9 cellular contexts compared by ENCODE assay signal in the genomic region with DNA sequence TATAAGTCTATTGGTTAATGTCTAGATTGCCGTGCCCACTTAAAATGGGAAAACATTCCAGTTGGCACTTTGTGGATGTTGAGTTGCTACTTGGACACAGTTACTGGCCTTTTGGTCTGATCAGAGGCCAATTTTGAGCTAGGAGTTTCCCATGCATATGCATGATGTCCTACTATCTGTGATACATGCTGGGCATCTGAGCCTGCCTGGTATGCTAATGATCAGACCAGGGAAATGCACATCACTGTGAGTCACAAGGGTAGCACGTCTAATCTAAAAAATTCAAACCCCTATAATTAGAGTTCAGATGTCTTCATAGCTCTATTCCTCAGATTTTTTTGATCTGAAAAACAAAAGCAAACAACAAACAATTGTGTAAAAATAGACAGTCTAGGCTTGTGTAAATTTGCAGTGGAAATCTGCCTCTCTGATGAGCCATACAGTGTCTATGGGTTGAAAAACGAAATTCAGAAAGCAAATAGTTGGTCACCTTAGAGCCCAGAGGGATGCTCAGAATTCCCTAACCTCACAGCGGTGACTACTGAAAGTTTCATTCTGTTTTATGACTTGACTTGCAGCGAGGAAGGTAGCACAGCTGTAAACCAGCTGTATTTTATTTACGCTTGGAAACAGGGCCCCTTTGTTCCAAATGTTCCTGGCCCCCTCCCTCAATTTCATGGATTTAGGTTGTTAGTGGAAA. TPM values are rescaled to one million over a fixed set of nuclear protein-coding genes. Genes with fewer than 3 reads are reported as not detected.
DNase-seq lines count a peak whose midpoint lies in the region; ATAC-seq and TF ChIP-seq lines count a peak whose summit lies in the region.
"Had no signal": no experiment of that assay in that cellular context is flagged by ENCODE, and none has a peak within 500 bp of the region (broad histone marks: within the 10 kb centered on the region; RNA-seq: fewer than 3 reads in every experiment).

No MANE protein-coding gene starts in this region.

- peak; percentile 14 for DNase-seq in H4 (ENCODE audit: low spot score)
- DNase-seq in Right ventricle myocardium superior: no peak
- no peak for DNase-seq in sciatic nerve (ENCODE audit: low spot score)
- no peak for DNase-seq in hepatic stellate cell (ENCODE audit: low spot score)
- no peak for DNase-seq in dermis blood vessel endothelial cell

- intact Hi-C loops in Right ventricle myocardium superior (cut with DNase I): loop anchor here (2.0 kb wide), 1 partner anchor 242 kb away; no protein-coding TSS in a partner anchor
- intact Hi-C loops in sciatic nerve (cut with DNase I): no loop called here

- TF ChIP-seq CTCF in VCaP (conservative IDR thresholded peaks at IDR 0.05): 0 out of 2 replicates have a peak, but pooled peaks have one; percentile 34

- ATAC-seq in Right ventricle myocardium superior (ENCODE audit: poor library complexity) (peak; percentile 40), sciatic nerve (peak; percentile 45), HG02852 (IDR thresholded peaks at IDR 0.05; ENCODE audit: unreplicated experiment) (no peak), GM19023 (IDR thresholded peaks at IDR 0.05; ENCODE audit: unreplicated experiment) (no peak)

- H3K27ac ChIP-seq in VCaP: no peak overlapping the region
- H3K27ac ChIP-seq: testis had no signal

RNA-seq across cellular contexts. Expression of a gene that starts 37.3 kb away (rescaled TPM):
- 1.3 and 2.1 TPM in 2 replicates for total RNA-seq in H4 (2014; rRNA removed; shearing (Covaris generic))
- total RNA-seq in Right ventricle myocardium superior (87.5 TPM), sciatic nerve (19.7 TPM), dermis blood vessel endothelial cell (0.23 TPM in 1 of 2 replicates, not detected in the other)

Comparison
In these comparisons a context has a peak if more than half of its experiments do, and no peak if none do; other contexts are left out.
1. ATAC-seq: peak in Right ventricle myocardium superior (single experiment) and sciatic nerve (single experiment); none in HG02852 (single experiment) and GM19023 (single experiment).